Comparison of ENCODE assay signal across 19 cellular contexts in genomic region chr14:101064121-101064661, GRCh38.
"Had no signal": no experiment of that assay in that cellular context is flagged by ENCODE, and none has a peak within 500 bp of the region (broad histone marks: within the 10 kb centered on the region; RNA-seq: fewer than 3 reads in every experiment).

No MANE protein-coding gene starts in this region.

- H3K36me3 ChIP-seq: pancreas, upper lobe of left lung, WERI-Rb-1 had no signal

- H3K27ac Mint-ChIP-seq: activated CD8-positive, alpha-beta T cell treated with anti-CD3 and anti-CD28 coated beads for 36 hours; activated naive CD4-positive, alpha-beta T cell treated with anti-CD3 and anti-CD28 coated beads for 36 hours; activated T-helper 1 cell treated with anti-CD3 and anti-CD28 coated beads, Interleukin-12 subunit alpha, Interleukin-12 subunit beta, Interleukin-2, Interleukin-4 antibody, amounts not matched to agents 30 ng/mL and 10 ng/mL and 1 ng/mL, durations not matched to agents 14 hours and 24 hours and 36 hours; effector memory CD8-positive, alpha-beta T cell; mesothelial cell of epicardium had no signal

- H3K27ac ChIP-seq: pancreas, upper lobe of left lung, WERI-Rb-1 had no signal

- H3K9ac ChIP-seq: SK-N-SH had no signal

- H3K4me2 ChIP-seq: SK-N-SH had no signal

- H3K9me3 Mint-ChIP-seq: activated CD8-positive, alpha-beta T cell treated with anti-CD3 and anti-CD28 coated beads for 36 hours; activated naive CD4-positive, alpha-beta T cell treated with anti-CD3 and anti-CD28 coated beads for 36 hours; activated T-helper 1 cell treated with anti-CD3 and anti-CD28 coated beads, Interleukin-12 subunit alpha, Interleukin-12 subunit beta, Interleukin-2, Interleukin-4 antibody, amounts not matched to agents 30 ng/mL and 10 ng/mL and 1 ng/mL, durations not matched to agents 14 hours and 24 hours and 36 hours; effector memory CD8-positive, alpha-beta T cell; neural crest cell had no signal

- H3K4me3 ChIP-seq: pancreas, upper lobe of left lung had no signal

- H3K4me3 Mint-ChIP-seq: activated CD8-positive, alpha-beta T cell treated with anti-CD3 and anti-CD28 coated beads for 36 hours; activated naive CD4-positive, alpha-beta T cell treated with anti-CD3 and anti-CD28 coated beads for 36 hours; activated T-helper 1 cell treated with anti-CD3 and anti-CD28 coated beads, Interleukin-12 subunit alpha, Interleukin-12 subunit beta, Interleukin-2, Interleukin-4 antibody, amounts not matched to agents 30 ng/mL and 10 ng/mL and 1 ng/mL, durations not matched to agents 14 hours and 24 hours and 36 hours; effector memory CD8-positive, alpha-beta T cell; mesothelial cell of epicardium; neural crest cell had no signal

- H3K4me1 ChIP-seq: pancreas, upper lobe of left lung had no signal

- H3K9me3 ChIP-seq: pancreas, SK-N-SH, upper lobe of left lung had no signal

- H3K4me1 Mint-ChIP-seq: mesothelial cell of epicardium had no signal

- H3K36me3 Mint-ChIP-seq: mesothelial cell of epicardium had no signal

- ATAC-seq: activated CD8-positive, alpha-beta T cell treated with anti-CD3 and anti-CD28 coated beads for 36 hours; effector memory CD8-positive, alpha-beta T cell; pancreas; stimulated activated naive CD8-positive, alpha-beta T cell treated with anti-CD3 and anti-CD28 coated beads, Interleukin-15, Interleukin-2, amounts not matched to agents 100 U/mL and 50 U/mL, for 24 hours had no signal

- DNase-seq: activated CD4-positive, alpha-beta T cell treated with anti-CD3 and anti-CD28 coated beads for 4 hours; activated CD8-positive, alpha-beta memory T cell treated with anti-CD3 and anti-CD28 coated beads, Interleukin-2, amount 50 U/mL, for 4 hours; activated CD8-positive, alpha-beta T cell treated with anti-CD3 and anti-CD28 coated beads for 36 hours; activated naive CD4-positive, alpha-beta T cell treated with anti-CD3 and anti-CD28 coated beads for 36 hours; central memory CD4-positive, alpha-beta T cell; cortex of kidney; effector memory CD8-positive, alpha-beta T cell; erythroblast; islet precursor cell; SK-N-SH; stimulated activated CD4-positive, alpha-beta T cell treated with anti-CD3 and anti-CD28 coated beads, Interleukin-2, amount 100 ng/mL, for 24 hours; stimulated activated naive CD8-positive, alpha-beta T cell treated with anti-CD3 and anti-CD28 coated beads, Interleukin-15, Interleukin-2, amounts not matched to agents 100 U/mL and 50 U/mL, for 24 hours; T-helper 1 cell; upper lobe of left lung; WERI-Rb-1 had no signal

- H3K27me3 ChIP-seq: pancreas, upper lobe of left lung had no signal

- FAIRE-seq: pancreas had no signal
